Comparison of ENCODE assay signal across 1 cellular context in the genomic region with DNA sequence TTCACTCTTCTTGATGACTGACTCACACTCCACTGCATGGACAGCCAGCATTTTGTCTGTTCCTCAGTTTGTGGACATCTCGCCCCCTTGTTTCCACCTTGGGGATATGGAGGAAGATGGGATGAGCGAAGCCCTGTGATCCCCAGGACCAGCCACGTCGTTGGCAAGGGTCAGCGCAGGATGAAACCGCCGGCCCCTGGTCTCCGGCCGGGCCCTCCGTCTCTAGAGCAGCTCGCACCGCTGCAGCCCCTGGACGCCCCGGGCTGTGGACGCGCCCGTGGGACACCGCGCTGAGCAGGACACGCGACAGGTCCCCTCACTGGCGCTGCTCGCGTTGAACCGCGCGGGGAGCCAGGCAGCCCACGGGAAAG.
TF ChIP-seq lines count a peak whose summit lies in the region.

No MANE protein-coding gene starts in this region.

TF ChIP-seq in HepG2, 621 proteins besides CTCF, POLR2A, EP300 and RAD21 (continued from another document and continues in another):
- TF ChIP-seq AGO2 (optimal IDR thresholded peaks at IDR 0.05; ENCODE audit: low read depth, low read length): peak; percentile 71
- no peak for TF ChIP-seq KAT8 (CRISPR knock-in tag; IDR thresholded peaks at IDR 0.05)
- TF ChIP-seq ZNF138 (CRISPR knock-in tag; IDR thresholded peaks at IDR 0.05; ENCODE audit: low read depth): 0 out of 2 replicates have a peak, but pooled peaks have one; percentile 79
- TF ChIP-seq, protein P1, sequence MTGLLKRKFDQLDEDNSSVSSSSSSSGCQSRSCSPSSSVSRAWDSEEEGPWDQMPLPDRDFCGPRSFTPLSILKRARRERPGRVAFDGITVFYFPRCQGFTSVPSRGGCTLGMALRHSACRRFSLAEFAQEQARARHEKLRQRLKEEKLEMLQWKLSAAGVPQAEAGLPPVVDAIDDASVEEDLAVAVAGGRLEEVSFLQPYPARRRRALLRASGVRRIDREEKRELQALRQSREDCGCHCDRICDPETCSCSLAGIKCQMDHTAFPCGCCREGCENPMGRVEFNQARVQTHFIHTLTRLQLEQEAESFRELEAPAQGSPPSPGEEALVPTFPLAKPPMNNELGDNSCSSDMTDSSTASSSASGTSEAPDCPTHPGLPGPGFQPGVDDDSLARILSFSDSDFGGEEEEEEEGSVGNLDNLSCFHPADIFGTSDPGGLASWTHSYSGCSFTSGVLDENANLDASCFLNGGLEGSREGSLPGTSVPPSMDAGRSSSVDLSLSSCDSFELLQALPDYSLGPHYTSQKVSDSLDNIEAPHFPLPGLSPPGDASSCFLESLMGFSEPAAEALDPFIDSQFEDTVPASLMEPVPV (CRISPR knock-in tag; IDR thresholded peaks at IDR 0.05): peak; percentile 13; the same call in 1 of the 2 replicates
- TF ChIP-seq ZNF788 (CRISPR knock-in tag; IDR thresholded peaks at IDR 0.05; ENCODE audit: borderline replicate concordance): 0 out of 2 replicates have a peak, but pooled peaks have one; percentile 32
- TF ChIP-seq ZSCAN30 (CRISPR knock-in tag; IDR thresholded peaks at IDR 0.05): no peak
- no peak for TF ChIP-seq ZNF101 (CRISPR knock-in tag; IDR thresholded peaks at IDR 0.05; ENCODE audit: borderline replicate concordance, low read depth)
- TF ChIP-seq, protein P2, sequence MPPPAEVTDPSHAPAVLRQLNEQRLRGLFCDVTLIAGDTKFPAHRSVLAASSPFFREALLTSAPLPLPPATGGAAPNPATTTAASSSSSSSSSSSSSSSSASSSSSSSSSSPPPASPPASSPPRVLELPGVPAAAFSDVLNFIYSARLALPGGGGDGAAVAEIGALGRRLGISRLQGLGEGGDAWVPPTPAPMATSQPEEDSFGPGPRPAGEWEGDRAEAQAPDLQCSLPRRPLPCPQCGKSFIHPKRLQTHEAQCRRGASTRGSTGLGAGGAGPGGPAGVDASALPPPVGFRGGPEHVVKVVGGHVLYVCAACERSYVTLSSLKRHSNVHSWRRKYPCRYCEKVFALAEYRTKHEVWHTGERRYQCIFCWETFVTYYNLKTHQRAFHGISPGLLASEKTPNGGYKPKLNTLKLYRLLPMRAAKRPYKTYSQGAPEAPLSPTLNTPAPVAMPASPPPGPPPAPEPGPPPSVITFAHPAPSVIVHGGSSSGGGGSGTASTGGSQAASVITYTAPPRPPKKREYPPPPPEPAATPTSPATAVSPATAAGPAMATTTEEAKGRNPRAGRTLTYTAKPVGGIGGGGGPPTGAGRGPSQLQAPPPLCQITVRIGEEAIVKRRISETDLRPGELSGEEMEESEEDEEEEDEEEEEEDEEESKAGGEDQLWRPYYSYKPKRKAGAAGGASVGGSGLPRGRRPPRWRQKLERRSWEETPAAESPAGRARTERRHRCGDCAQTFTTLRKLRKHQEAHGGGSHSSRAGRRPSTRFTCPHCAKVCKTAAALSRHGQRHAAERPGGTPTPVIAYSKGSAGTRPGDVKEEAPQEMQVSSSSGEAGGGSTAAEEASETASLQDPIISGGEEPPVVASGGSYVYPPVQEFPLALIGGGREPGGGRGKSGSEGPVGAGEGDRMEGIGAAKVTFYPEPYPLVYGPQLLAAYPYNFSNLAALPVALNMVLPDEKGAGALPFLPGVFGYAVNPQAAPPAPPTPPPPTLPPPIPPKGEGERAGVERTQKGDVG (CRISPR knock-in tag; IDR thresholded peaks at IDR 0.05; ENCODE audit: borderline replicate concordance): no peak; the same call in 1 of the 2 replicates
- no peak for TF ChIP-seq JUNB (CRISPR knock-in tag; IDR thresholded peaks at IDR 0.05; ENCODE audit: borderline replicate concordance)
- no peak for TF ChIP-seq HMG20A (CRISPR knock-in tag; IDR thresholded peaks at IDR 0.05; ENCODE audit: borderline replicate concordance)
- 0 out of 2 replicates have a peak, but pooled peaks have one; percentile 48 for TF ChIP-seq HOXA9 (CRISPR knock-in tag; IDR thresholded peaks at IDR 0.05; ENCODE audit: borderline replicate concordance)
- TF ChIP-seq ERF (CRISPR knock-in tag; IDR thresholded peaks at IDR 0.05): 0 out of 2 replicates have a peak, but pooled peaks have one; percentile 3
- no peak for TF ChIP-seq NCOR1 (IDR thresholded peaks at IDR 0.05; ENCODE audit: borderline replicate concordance, low read length)
- TF ChIP-seq, protein P3, sequence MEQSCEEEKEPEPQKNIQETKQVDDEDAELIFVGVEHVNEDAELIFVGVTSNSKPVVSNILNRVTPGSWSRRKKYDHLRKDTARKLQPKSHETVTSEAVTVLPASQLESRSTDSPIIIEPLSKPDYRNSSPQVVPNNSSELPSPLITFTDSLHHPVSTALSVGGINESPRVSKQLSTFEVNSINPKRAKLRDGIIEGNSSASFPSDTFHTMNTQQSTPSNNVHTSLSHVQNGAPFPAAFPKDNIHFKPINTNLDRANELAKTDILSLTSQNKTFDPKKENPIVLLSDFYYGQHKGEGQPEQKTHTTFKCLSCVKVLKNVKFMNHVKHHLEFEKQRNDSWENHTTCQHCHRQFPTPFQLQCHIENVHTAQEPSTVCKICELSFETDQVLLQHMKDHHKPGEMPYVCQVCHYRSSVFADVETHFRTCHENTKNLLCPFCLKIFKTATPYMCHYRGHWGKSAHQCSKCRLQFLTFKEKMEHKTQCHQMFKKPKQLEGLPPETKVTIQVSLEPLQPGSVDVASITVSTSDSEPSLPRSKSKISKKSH (CRISPR knock-in tag; IDR thresholded peaks at IDR 0.05; ENCODE audit: borderline replicate concordance): 0 out of 2 replicates have a peak, but pooled peaks have one; percentile 58
- TF ChIP-seq, protein P4, sequence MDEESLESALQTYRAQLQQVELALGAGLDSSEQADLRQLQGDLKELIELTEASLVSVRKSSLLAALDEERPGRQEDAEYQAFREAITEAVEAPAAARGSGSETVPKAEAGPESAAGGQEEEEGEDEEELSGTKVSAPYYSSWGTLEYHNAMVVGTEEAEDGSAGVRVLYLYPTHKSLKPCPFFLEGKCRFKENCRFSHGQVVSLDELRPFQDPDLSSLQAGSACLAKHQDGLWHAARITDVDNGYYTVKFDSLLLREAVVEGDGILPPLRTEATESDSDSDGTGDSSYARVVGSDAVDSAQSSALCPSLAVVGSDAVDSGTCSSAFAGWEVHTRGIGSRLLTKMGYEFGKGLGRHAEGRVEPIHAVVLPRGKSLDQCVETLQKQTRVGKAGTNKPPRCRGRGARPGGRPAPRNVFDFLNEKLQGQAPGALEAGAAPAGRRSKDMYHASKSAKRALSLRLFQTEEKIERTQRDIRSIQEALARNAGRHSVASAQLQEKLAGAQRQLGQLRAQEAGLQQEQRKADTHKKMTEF (CRISPR knock-in tag; IDR thresholded peaks at IDR 0.05): peak; percentile 33; the same call in 1 of the 2 replicates
- TF ChIP-seq ZNF572 (CRISPR knock-in tag; IDR thresholded peaks at IDR 0.05): peak; percentile 55; the same call in 1 of the 2 replicates
- no peak for TF ChIP-seq ZNF703 (CRISPR knock-in tag; IDR thresholded peaks at IDR 0.05; ENCODE audit: borderline replicate concordance)
- TF ChIP-seq ZNF780A (CRISPR knock-in tag; IDR thresholded peaks at IDR 0.05): peak; percentile 68; the same call in 1 of the 2 replicates
- no peak for TF ChIP-seq RFX3 (CRISPR knock-in tag; IDR thresholded peaks at IDR 0.05)
- TF ChIP-seq, protein P5, sequence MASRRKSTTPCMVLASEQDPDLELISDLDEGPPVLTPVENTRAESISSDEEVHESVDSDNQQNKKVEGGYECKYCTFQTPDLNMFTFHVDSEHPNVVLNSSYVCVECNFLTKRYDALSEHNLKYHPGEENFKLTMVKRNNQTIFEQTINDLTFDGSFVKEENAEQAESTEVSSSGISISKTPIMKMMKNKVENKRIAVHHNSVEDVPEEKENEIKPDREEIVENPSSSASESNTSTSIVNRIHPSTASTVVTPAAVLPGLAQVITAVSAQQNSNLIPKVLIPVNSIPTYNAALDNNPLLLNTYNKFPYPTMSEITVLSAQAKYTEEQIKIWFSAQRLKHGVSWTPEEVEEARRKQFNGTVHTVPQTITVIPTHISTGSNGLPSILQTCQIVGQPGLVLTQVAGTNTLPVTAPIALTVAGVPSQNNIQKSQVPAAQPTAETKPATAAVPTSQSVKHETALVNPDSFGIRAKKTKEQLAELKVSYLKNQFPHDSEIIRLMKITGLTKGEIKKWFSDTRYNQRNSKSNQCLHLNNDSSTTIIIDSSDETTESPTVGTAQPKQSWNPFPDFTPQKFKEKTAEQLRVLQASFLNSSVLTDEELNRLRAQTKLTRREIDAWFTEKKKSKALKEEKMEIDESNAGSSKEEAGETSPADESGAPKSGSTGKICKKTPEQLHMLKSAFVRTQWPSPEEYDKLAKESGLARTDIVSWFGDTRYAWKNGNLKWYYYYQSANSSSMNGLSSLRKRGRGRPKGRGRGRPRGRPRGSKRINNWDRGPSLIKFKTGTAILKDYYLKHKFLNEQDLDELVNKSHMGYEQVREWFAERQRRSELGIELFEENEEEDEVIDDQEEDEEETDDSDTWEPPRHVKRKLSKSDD (CRISPR knock-in tag; IDR thresholded peaks at IDR 0.05; ENCODE audit: low read depth): no peak
- TF ChIP-seq, protein P6, sequence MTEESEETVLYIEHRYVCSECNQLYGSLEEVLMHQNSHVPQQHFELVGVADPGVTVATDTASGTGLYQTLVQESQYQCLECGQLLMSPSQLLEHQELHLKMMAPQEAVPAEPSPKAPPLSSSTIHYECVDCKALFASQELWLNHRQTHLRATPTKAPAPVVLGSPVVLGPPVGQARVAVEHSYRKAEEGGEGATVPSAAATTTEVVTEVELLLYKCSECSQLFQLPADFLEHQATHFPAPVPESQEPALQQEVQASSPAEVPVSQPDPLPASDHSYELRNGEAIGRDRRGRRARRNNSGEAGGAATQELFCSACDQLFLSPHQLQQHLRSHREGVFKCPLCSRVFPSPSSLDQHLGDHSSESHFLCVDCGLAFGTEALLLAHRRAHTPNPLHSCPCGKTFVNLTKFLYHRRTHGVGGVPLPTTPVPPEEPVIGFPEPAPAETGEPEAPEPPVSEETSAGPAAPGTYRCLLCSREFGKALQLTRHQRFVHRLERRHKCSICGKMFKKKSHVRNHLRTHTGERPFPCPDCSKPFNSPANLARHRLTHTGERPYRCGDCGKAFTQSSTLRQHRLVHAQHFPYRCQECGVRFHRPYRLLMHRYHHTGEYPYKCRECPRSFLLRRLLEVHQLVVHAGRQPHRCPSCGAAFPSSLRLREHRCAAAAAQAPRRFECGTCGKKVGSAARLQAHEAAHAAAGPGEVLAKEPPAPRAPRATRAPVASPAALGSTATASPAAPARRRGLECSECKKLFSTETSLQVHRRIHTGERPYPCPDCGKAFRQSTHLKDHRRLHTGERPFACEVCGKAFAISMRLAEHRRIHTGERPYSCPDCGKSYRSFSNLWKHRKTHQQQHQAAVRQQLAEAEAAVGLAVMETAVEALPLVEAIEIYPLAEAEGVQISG (CRISPR knock-in tag; IDR thresholded peaks at IDR 0.05): no peak
- TF ChIP-seq ATF7 (IDR thresholded peaks at IDR 0.05): no peak
- 0 out of 2 replicates have a peak, but pooled peaks have one; percentile 18 for TF ChIP-seq ATF7 (CRISPR knock-in tag; IDR thresholded peaks at IDR 0.05)
- TF ChIP-seq MLLT10 (CRISPR knock-in tag; IDR thresholded peaks at IDR 0.05): no peak
- TF ChIP-seq ZNF558 (CRISPR knock-in tag; IDR thresholded peaks at IDR 0.05; ENCODE audit: borderline replicate concordance): no peak
- no peak for TF ChIP-seq NCOA1 (CRISPR knock-in tag; IDR thresholded peaks at IDR 0.05)
- TF ChIP-seq, protein P7, sequence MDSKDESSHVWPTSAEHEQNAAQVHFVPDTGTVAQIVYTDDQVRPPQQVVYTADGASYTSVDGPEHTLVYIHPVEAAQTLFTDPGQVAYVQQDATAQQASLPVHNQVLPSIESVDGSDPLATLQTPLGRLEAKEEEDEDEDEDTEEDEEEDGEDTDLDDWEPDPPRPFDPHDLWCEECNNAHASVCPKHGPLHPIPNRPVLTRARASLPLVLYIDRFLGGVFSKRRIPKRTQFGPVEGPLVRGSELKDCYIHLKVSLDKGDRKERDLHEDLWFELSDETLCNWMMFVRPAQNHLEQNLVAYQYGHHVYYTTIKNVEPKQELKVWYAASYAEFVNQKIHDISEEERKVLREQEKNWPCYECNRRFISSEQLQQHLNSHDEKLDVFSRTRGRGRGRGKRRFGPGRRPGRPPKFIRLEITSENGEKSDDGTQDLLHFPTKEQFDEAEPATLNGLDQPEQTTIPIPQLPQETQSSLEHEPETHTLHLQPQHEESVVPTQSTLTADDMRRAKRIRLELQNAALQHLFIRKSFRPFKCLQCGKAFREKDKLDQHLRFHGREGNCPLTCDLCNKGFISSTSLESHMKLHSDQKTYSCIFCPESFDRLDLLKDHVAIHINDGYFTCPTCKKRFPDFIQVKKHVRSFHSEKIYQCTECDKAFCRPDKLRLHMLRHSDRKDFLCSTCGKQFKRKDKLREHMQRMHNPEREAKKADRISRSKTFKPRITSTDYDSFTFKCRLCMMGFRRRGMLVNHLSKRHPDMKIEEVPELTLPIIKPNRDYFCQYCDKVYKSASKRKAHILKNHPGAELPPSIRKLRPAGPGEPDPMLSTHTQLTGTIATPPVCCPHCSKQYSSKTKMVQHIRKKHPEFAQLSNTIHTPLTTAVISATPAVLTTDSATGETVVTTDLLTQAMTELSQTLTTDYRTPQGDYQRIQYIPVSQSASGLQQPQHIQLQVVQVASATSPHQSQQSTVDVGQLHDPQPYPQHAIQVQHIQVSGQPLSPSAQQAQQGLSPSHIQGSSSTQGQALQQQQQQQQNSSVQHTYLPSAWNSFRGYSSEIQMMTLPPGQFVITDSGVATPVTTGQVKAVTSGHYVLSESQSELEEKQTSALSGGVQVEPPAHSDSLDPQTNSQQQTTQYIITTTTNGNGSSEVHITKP (CRISPR knock-in tag; IDR thresholded peaks at IDR 0.05; ENCODE audit: low read depth): no peak
- no peak for TF ChIP-seq MED8 (CRISPR knock-in tag; IDR thresholded peaks at IDR 0.05; ENCODE audit: insufficient replicate concordance)
- no peak for TF ChIP-seq ARNT2 (CRISPR knock-in tag; IDR thresholded peaks at IDR 0.05; ENCODE audit: low read depth)
- TF ChIP-seq SRSF1 (optimal IDR thresholded peaks at IDR 0.05; ENCODE audit: low read depth, low read length): peak; percentile 38
- TF ChIP-seq, protein P8, sequence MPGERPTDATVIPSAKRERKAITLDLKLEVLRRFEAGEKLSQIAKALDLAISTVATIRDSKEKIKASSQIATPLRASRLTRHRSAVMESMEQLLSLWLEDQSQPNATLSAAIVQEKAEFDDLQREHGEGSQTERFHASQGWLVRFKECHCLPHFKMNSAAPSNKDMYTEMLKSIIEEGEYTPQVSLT (CRISPR knock-in tag; IDR thresholded peaks at IDR 0.05; ENCODE audit: borderline replicate concordance, low read depth): no peak
- TF ChIP-seq, protein P9, sequence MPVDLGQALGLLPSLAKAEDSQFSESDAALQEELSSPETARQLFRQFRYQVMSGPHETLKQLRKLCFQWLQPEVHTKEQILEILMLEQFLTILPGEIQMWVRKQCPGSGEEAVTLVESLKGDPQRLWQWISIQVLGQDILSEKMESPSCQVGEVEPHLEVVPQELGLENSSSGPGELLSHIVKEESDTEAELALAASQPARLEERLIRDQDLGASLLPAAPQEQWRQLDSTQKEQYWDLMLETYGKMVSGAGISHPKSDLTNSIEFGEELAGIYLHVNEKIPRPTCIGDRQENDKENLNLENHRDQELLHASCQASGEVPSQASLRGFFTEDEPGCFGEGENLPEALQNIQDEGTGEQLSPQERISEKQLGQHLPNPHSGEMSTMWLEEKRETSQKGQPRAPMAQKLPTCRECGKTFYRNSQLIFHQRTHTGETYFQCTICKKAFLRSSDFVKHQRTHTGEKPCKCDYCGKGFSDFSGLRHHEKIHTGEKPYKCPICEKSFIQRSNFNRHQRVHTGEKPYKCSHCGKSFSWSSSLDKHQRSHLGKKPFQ (CRISPR knock-in tag; IDR thresholded peaks at IDR 0.05; ENCODE audit: insufficient replicate concordance): no peak
- TF ChIP-seq, protein P10, sequence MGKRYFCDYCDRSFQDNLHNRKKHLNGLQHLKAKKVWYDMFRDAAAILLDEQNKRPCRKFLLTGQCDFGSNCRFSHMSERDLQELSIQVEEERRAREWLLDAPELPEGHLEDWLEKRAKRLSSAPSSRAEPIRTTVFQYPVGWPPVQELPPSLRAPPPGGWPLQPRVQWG (CRISPR knock-in tag; IDR thresholded peaks at IDR 0.05; ENCODE audit: borderline replicate concordance, low read depth): no peak
- no peak for TF ChIP-seq CENPT (CRISPR knock-in tag; IDR thresholded peaks at IDR 0.05; ENCODE audit: low read depth)
- TF ChIP-seq KLF6 (CRISPR knock-in tag; IDR thresholded peaks at IDR 0.05): no peak
- TF ChIP-seq TBX2 (CRISPR knock-in tag; IDR thresholded peaks at IDR 0.05; ENCODE audit: borderline replicate concordance): peak; percentile 55; the same call in 1 of the 2 replicates
